ENCODE assay signal across 13 cellular contexts in the genomic region with DNA sequence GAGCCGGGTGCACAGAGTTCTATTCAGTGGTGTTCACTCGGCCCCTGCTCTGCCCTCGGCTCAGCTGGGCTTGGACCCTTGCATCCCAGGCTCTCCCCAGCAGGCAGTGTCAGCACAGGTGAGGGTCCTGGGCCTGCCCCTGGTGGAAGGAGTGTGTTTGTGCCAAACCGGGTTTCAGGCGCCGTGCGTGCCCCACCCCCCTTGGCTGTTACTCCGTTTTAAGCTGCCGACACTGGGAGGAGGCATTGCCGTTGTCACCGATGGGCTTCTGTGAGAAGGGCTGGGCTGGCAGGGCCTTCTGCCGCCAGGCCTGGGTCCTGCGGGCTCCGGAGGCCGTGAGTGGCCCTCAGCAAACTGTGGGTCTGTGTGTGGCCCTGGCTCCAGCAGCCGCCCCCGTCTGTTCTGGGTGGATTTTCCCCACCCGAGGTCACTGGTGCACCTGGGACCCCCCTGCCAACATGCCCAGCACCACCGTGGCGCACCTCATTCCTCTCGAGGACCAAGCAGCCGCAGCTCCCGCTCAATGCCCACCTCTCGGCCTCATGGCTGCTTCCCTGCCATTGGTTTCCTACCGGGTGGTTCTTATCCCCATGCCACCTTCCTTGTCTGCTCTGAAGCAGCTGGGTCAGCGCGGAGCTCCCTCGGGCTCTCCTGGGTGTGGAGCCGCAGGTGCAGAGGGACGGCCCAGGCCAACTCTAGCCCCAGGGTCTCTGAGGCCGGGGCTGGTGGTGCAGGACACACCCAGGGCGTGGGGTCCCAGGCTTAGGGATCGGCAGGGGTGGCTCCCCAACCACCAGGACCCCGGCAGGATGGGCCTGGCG. TPM values are rescaled to one million over a fixed set of nuclear protein-coding genes. Genes with fewer than 3 reads are reported as not detected.
DNase-seq lines count a peak whose midpoint lies in the region; ATAC-seq, FAIRE-seq and TF ChIP-seq lines count a peak whose summit lies in the region.
"Had no signal": no experiment of that assay in that cellular context is flagged by ENCODE, and none has a peak within 500 bp of the region (broad histone marks: within the 10 kb centered on the region; RNA-seq: fewer than 3 reads in every experiment).

No MANE protein-coding gene starts in this region.

- FAIRE-seq in GM19239 (lab: Jason Lieb, UNC) = no peak

- H3K27ac Mint-ChIP-seq in stimulated activated naive CD8-positive, alpha-beta T cell treated with anti-CD3 and anti-CD28 coated beads, Interleukin-15, Interleukin-2, amounts not matched to agents 100 ng/mL and 50 ng/mL, for 24 hours = peak overlapping the region; percentile 88

- H3K9me3 ChIP-seq in RWPE2 (ENCODE audit: severe bottlenecking) (no peaks in the 10 kb centered on the region), aorta (ENCODE audit: control insufficient read depth, low read length) (no peaks in the 10 kb centered on the region)

- H3K27ac ChIP-seq in RWPE2 (ENCODE audit: poor library complexity, severe bottlenecking) = no peak overlapping the region
- H3K27ac ChIP-seq in aorta (ENCODE audit: low read depth in 1 of 2, low read length in 2 of 2) = no peak overlapping the region
- H3K27ac ChIP-seq: foreskin keratinocyte had no signal

- H3K36me3 ChIP-seq in RWPE2 (ENCODE audit: low read depth) (no peaks in the 10 kb centered on the region), aorta (ENCODE audit: control insufficient read depth in 1 of 2, insufficient read depth in 2 of 2, low read length in 1 of 2) (no peaks in the 10 kb centered on the region)

- no peak for TF ChIP-seq POLR2A in lower leg skin (IDR thresholded peaks at IDR 0.05)

- TF ChIP-seq CTCF in RWPE2 (IDR thresholded peaks at IDR 0.05; ENCODE audit: poor library complexity, severe bottlenecking) (no peak), lower leg skin (IDR thresholded peaks at IDR 0.05) (no peak)

- peaks cover 40% of the 10 kb centered on the region for H3K4me1 Mint-ChIP-seq in stimulated activated naive CD8-positive, alpha-beta T cell treated with anti-CD3 and anti-CD28 coated beads, Interleukin-15, Interleukin-2, amounts not matched to agents 100 ng/mL and 50 ng/mL, for 24 hours (ENCODE audit: low read depth)

- H3K4me1 ChIP-seq in RWPE2 (ENCODE audit: insufficient read depth, poor library complexity, severe bottlenecking) = peaks cover 5% of the 10 kb centered on the region
- no peaks in the 10 kb centered on the region for H3K4me1 ChIP-seq in aorta (ENCODE audit: control insufficient read depth in 1 of 2, insufficient read depth in 2 of 2, low read length in 2 of 2)
- H3K4me1 ChIP-seq: foreskin keratinocyte had no signal

- H3K27me3 Mint-ChIP-seq in stimulated activated naive CD8-positive, alpha-beta T cell treated with anti-CD3 and anti-CD28 coated beads, Interleukin-15, Interleukin-2, amounts not matched to agents 100 ng/mL and 50 ng/mL, for 24 hours = peaks cover 14% of the 10 kb centered on the region

- H3K4me3 ChIP-seq in RWPE2 (ENCODE audit: severe bottlenecking) (no peak overlapping the region), lower leg skin (ENCODE audit: low read depth, poor library complexity, severe bottlenecking) (no peak overlapping the region), aorta (ENCODE audit: low read length in 2 of 2) (no peak overlapping the region)

- no peak for ATAC-seq in stimulated activated naive CD8-positive, alpha-beta T cell treated with anti-CD3 and anti-CD28 coated beads, Interleukin-15, Interleukin-2, amounts not matched to agents 100 U/mL and 50 U/mL, for 24 hours
- ATAC-seq in RWPE2 (ENCODE audit: low read depth) (no peak), aorta (ENCODE audit: low FRiP score) (no peak)

- peaks cover 24% of the 10 kb centered on the region for H3K36me3 Mint-ChIP-seq in stimulated activated naive CD8-positive, alpha-beta T cell treated with anti-CD3 and anti-CD28 coated beads, Interleukin-15, Interleukin-2, amounts not matched to agents 100 ng/mL and 50 ng/mL, for 24 hours (ENCODE audit: low read depth)

- WGBS in lower leg skin, 2 donors = 84 to 90% methylated on average over 32 to 34 of the region's 35 CpGs
- WGBS in aorta, 2 donors = 96% methylated on average over 35 of the region's 35 CpGs

- H3K27me3 ChIP-seq in RWPE2 (ENCODE audit: insufficient read depth, poor library complexity, severe bottlenecking) (peaks cover 5% of the 10 kb centered on the region), aorta (ENCODE audit: control insufficient read depth in 1 of 2, insufficient read depth in 2 of 2, low read length in 1 of 2) (no peaks in the 10 kb centered on the region)

- no peak for DNase-seq in stimulated activated naive CD8-positive, alpha-beta T cell treated with anti-CD3 and anti-CD28 coated beads, Interleukin-15, Interleukin-2, amounts not matched to agents 100 U/mL and 50 U/mL, for 24 hours
- DNase-seq in RWPE2 (ENCODE audit: low spot score) = peak; percentile 72
- peak; percentile 13 to 85 for DNase-seq in lower leg skin (ENCODE audit: low spot score in 2 of 2)
- DNase-seq in aorta = peak; percentile 48 to 66
- DNase-seq in AML-193 (lab: John Stamatoyannopoulos, UW) = no peak
- DNase-seq in GM19239 (ENCODE audit: insufficient read length, low spot score) = no peak
- no peak for DNase-seq in activated CD4-positive, alpha-beta T cell treated with anti-CD3 and anti-CD28 coated beads, Interleukin-2, amount 50 U/mL, for 1 hour
- DNase-seq: EL, foreskin keratinocyte, midbrain, NCI-H1694, T-helper 9 cell had no signal

- no peak overlapping the region for H3K4me3 Mint-ChIP-seq in stimulated activated naive CD8-positive, alpha-beta T cell treated with anti-CD3 and anti-CD28 coated beads, Interleukin-15, Interleukin-2, amounts not matched to agents 100 ng/mL and 50 ng/mL, for 24 hours

- intact Hi-C loops in lower leg skin (cut with DNase I; ENCODE audit: low total_unique reads) (no loop called here), aorta (cut with DNase I) (no loop called here)

- no peaks in the 10 kb centered on the region for H3K9me3 Mint-ChIP-seq in stimulated activated naive CD8-positive, alpha-beta T cell treated with anti-CD3 and anti-CD28 coated beads, Interleukin-15, Interleukin-2, amounts not matched to agents 100 ng/mL and 50 ng/mL, for 24 hours

RNA-seq across cellular contexts. Expression of a gene that starts 44.3 kb away (rescaled TPM):
- total RNA-seq in lower leg skin (10 to 100 TPM; 49.5 to 87.5 (median 59.0) TPM), aorta (10 to 100 TPM; 54.6 to 65.2 TPM)
- polyA plus RNA-seq in aorta = 10 to 100 TPM; 31.3 to 88.9 TPM

Comparison
In these comparisons a context has a peak if more than half of its experiments do, and no peak if none do; other contexts are left out.
1. DNase-seq: peak in RWPE2 (single experiment), lower leg skin (2 of 2) and aorta (2 of 2); none in stimulated activated naive CD8-positive, alpha-beta T cell treated with anti-CD3 and anti-CD28 coated beads, Interleukin-15, Interleukin-2, amounts not matched to agents 100 U/mL and 50 U/mL, for 24 hours (single experiment), AML-193 (0 of 2), GM19239 (single experiment) and activated CD4-positive, alpha-beta T cell treated with anti-CD3 and anti-CD28 coated beads, Interleukin-2, amount 50 U/mL, for 1 hour (single experiment).